ENCODE assay signal across 10 cellular contexts in the genomic region with DNA sequence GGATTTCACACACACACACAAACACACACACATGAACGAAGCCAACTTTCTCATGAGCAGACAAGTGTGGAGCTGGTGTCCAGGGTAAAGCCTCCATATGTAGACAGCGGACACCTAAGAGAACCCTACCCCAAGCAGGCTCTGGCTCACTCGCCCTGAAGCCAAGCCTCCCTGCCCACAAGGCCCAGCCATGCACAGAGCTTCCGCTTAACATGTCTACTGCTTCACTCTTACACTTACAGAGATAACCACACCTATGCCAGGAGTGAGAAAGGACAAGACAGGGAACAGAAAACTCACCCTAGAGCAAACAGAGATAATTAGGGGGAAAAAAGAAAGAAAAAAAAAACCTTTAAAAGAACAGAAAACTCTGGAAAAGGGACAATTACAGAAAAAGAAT.
A peak's percentile ranks its signal among the peaks of the same experiment; 100 is the strongest.
DNase-seq lines count a peak whose midpoint lies in the region; ATAC-seq and TF ChIP-seq lines count a peak whose summit lies in the region.
"Had no signal": no experiment of that assay in that cellular context is flagged by ENCODE, and none has a peak within 500 bp of the region (broad histone marks: within the 10 kb centered on the region; RNA-seq: fewer than 3 reads in every experiment).

No MANE protein-coding gene starts in this region.

- no peaks in the 10 kb centered on the region for H3K36me3 Mint-ChIP-seq in activated T-cell treated with anti-CD3 and anti-CD28 coated beads, Interleukin-2, amount 50 U/mL, for 72 hours (ENCODE audit: insufficient read depth in 2 of 2)
- peaks cover 26% of the 10 kb centered on the region for H3K36me3 Mint-ChIP-seq in central memory CD8-positive, alpha-beta T cell (ENCODE audit: insufficient read depth)
- peaks cover 48% of the 10 kb centered on the region for H3K36me3 Mint-ChIP-seq in stimulated activated memory B cell treated with anti-CD40 and anti-IgM and Interleukin-4, amounts not matched to agents 10 μg/mL and 1 μg/mL and 100 μg/mL, for 72 hours

- peaks cover 42% of the 10 kb centered on the region for H3K4me1 ChIP-seq in SJCRH30

- H3K4me3 Mint-ChIP-seq in activated T-cell treated with anti-CD3 and anti-CD28 coated beads, Interleukin-2, amount 50 U/mL, for 72 hours, result peak overlapping the region; percentile 75
- peak overlapping the region; percentile 55 for H3K4me3 Mint-ChIP-seq in central memory CD8-positive, alpha-beta T cell
- peak overlapping the region; percentile 44 for H3K4me3 Mint-ChIP-seq in stimulated activated memory B cell treated with anti-CD40 and anti-IgM and Interleukin-4, amounts not matched to agents 10 μg/mL and 1 μg/mL and 100 μg/mL, for 72 hours

- no peaks in the 10 kb centered on the region for H3K27me3 ChIP-seq in SJCRH30
- no peaks in the 10 kb centered on the region for H3K27me3 ChIP-seq in brain microvascular endothelial cell (replicated peaks)

- no peaks in the 10 kb centered on the region for H3K9me3 Mint-ChIP-seq in activated T-cell treated with anti-CD3 and anti-CD28 coated beads, Interleukin-2, amount 50 U/mL, for 72 hours
- H3K9me3 Mint-ChIP-seq in central memory CD8-positive, alpha-beta T cell, result no peaks in the 10 kb centered on the region
- no peaks in the 10 kb centered on the region for H3K9me3 Mint-ChIP-seq in stimulated activated memory B cell treated with anti-CD40 and anti-IgM and Interleukin-4, amounts not matched to agents 10 μg/mL and 1 μg/mL and 100 μg/mL, for 72 hours

- peak overlapping the region; percentile 59 for H3K27ac Mint-ChIP-seq in activated T-cell treated with anti-CD3 and anti-CD28 coated beads, Interleukin-2, amount 50 U/mL, for 72 hours
- peak overlapping the region; percentile 89 for H3K27ac Mint-ChIP-seq in central memory CD8-positive, alpha-beta T cell (ENCODE audit: low read depth)
- peak overlapping the region; percentile 87 for H3K27ac Mint-ChIP-seq in stimulated activated memory B cell treated with anti-CD40 and anti-IgM and Interleukin-4, amounts not matched to agents 10 μg/mL and 1 μg/mL and 100 μg/mL, for 72 hours
- H3K27ac Mint-ChIP-seq: progenitor cell of endocrine pancreas had no signal

- DNase-seq in activated T-cell treated with anti-CD3 and anti-CD28 coated beads, Interleukin-2, amount 50 U/mL, for 72 hours, result no peak
- DNase-seq in activated T-cell treated with anti-CD3 and anti-CD28 coated beads for 4 hours (no peak), SJCRH30 (peak in 1 of 2 experiments; percentile 45), brain microvascular endothelial cell (no peak)
- no peak for DNase-seq in central memory CD8-positive, alpha-beta T cell (ENCODE audit: low spot score in 2 of 2)
- DNase-seq in activated effector memory CD4-positive, alpha-beta T cell treated with Interleukin-2 at 50 U/mL for 16 hours, result no peak
- DNase-seq: DMS153 had no signal

- H3K36me3 ChIP-seq in SJCRH30, result no peaks in the 10 kb centered on the region
- no peaks in the 10 kb centered on the region for H3K36me3 ChIP-seq in brain microvascular endothelial cell (replicated peaks)

- H3K4me1 Mint-ChIP-seq in activated T-cell treated with anti-CD3 and anti-CD28 coated beads, Interleukin-2, amount 50 U/mL, for 72 hours (ENCODE audit: low read depth), result peaks cover 94% of the 10 kb centered on the region
- peaks cover 81% of the 10 kb centered on the region for H3K4me1 Mint-ChIP-seq in central memory CD8-positive, alpha-beta T cell
- H3K4me1 Mint-ChIP-seq in stimulated activated memory B cell treated with anti-CD40 and anti-IgM and Interleukin-4, amounts not matched to agents 10 μg/mL and 1 μg/mL and 100 μg/mL, for 72 hours, result peaks cover 84% of the 10 kb centered on the region

- H3K4me3 ChIP-seq in SJCRH30, result peak overlapping the region; percentile 4; the same call in 1 of the 2 replicates
- H3K4me3 ChIP-seq in brain microvascular endothelial cell (ENCODE audit: low read depth, low read length), result no peak overlapping the region

- no peak for TF ChIP-seq CTCF in brain microvascular endothelial cell (IDR thresholded peaks at IDR 0.05; ENCODE audit: low read depth, low read length, missing control alignments)

- in situ Hi-C loops in brain microvascular endothelial cell (cut with HindIII; ENCODE audit: low pct_ligation_motif_present, low sequenced_read_pairs), result loop anchor here (25.0 kb wide), 1 partner anchor 227 kb away; no protein-coding TSS in a partner anchor

- H3K9me3 ChIP-seq in SJCRH30 (replicated peaks), result no peaks in the 10 kb centered on the region; the same call in 1 of the 2 replicates

- ATAC-seq in activated T-cell treated with anti-CD3 and anti-CD28 coated beads, Interleukin-2, amount 50 U/mL, for 72 hours (replicated peaks in 1 of 2), result peak in 1 of 2 donors; percentile 25
- ATAC-seq in central memory CD8-positive, alpha-beta T cell (replicated peaks; ENCODE audit: extremely low read depth, poor library complexity, severe bottlenecking), result no peak
- ATAC-seq in stimulated activated memory B cell treated with anti-CD40 and anti-IgM and Interleukin-4, amounts not matched to agents 10 μg/mL and 1 μg/mL and 100 μg/mL, for 72 hours, result peak; percentile 76
- ATAC-seq in GM21737 (IDR thresholded peaks at IDR 0.05; ENCODE audit: unreplicated experiment), result no peak

- H3K27ac ChIP-seq in SJCRH30 (peak overlapping the region; percentile 19; the same call in 1 of the 2 replicates), brain microvascular endothelial cell (no peak overlapping the region)

- no peaks in the 10 kb centered on the region for H3K27me3 Mint-ChIP-seq in activated T-cell treated with anti-CD3 and anti-CD28 coated beads, Interleukin-2, amount 50 U/mL, for 72 hours (ENCODE audit: low read depth)
- H3K27me3 Mint-ChIP-seq in central memory CD8-positive, alpha-beta T cell, result no peaks in the 10 kb centered on the region
- no peaks in the 10 kb centered on the region for H3K27me3 Mint-ChIP-seq in stimulated activated memory B cell treated with anti-CD40 and anti-IgM and Interleukin-4, amounts not matched to agents 10 μg/mL and 1 μg/mL and 100 μg/mL, for 72 hours
- H3K27me3 Mint-ChIP-seq: progenitor cell of endocrine pancreas had no signal
